Comparison of ENCODE assay signal across 8 cellular contexts in the genomic region with DNA sequence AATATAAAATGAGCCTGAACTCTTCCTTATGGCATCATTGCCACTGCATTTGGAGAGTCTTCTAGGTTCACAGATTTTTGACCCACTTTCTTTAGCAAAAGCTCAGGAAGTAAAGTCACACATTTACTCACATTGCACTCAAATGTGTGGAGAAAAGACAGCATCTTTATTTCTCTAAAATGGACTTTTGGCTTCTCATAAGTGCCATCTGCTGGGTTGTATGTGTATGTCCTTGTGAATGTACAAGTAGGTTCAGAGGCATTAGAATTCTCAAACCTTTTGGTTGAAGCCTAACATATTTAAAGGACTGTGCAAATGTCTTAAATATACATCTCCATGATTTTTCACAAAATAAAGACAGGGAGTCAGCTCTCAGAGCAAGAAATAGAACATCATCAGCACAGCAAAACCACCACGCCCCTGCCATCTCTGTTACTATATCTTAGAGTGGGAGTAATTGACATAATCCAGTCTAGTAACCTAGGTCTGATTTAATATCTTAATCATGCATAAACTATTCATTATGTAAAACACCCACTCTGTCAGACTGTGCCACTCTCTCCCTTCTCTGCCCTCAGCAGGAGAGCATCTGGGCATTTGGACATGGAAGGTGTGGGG. TPM values are rescaled to one million over a fixed set of nuclear protein-coding genes. Genes with fewer than 3 reads are reported as not detected.
DNase-seq lines count a peak whose midpoint lies in the region; ATAC-seq and TF ChIP-seq lines count a peak whose summit lies in the region.

No MANE protein-coding gene starts in this region.

- peaks cover 6% of the 10 kb centered on the region for H3K9me3 Mint-ChIP-seq in mesothelial cell of epicardium

- H3K27me3 Mint-ChIP-seq in mesothelial cell of epicardium (ENCODE audit: low read depth): no peaks in the 10 kb centered on the region

- no peak for DNase-seq in BJ (ENCODE audit: low read depth)
- peak; percentile 55 for DNase-seq in brain microvascular endothelial cell
- DNase-seq in mesothelial cell of epicardium (ENCODE audit: low spot score in 2 of 2, unreplicated experiment in 2 of 2): no peak
- DNase-seq in NCI-H2196 treated with DMSO at 0.1 percent for 48 hours (lab: John Stamatoyannopoulos, UW; ENCODE audit: unreplicated experiment): no peak
- DNase-seq in coronary artery (ENCODE audit: low spot score): no peak

- H3K4me1 Mint-ChIP-seq in mesothelial cell of epicardium: peaks cover 32% of the 10 kb centered on the region

- H3K27me3 ChIP-seq in BJ (ENCODE audit: control insufficient read depth, insufficient read depth, low read length): peaks cover 2% of the 10 kb centered on the region; the same call in 1 of the 2 replicates
- no peaks in the 10 kb centered on the region for H3K27me3 ChIP-seq in brain microvascular endothelial cell (replicated peaks)

- CTCF ChIA-PET in BJ (lab: Yijun Ruan, JAX): interaction anchor here (0.9 to 6.2 kb wide), 8 partner anchors 10 to 145 kb away, joined by 3 to 48 read pairs (median 4); no protein-coding TSS in a partner anchor

- no peak overlapping the region for H3K27ac ChIP-seq in brain microvascular endothelial cell
- H3K27ac ChIP-seq in coronary artery: no peak overlapping the region

- H3K4me3 Mint-ChIP-seq in mesothelial cell of epicardium: no peak overlapping the region

- H3K36me3 Mint-ChIP-seq in mesothelial cell of epicardium: peaks cover 2% of the 10 kb centered on the region

- no peak overlapping the region for H3K4me3 ChIP-seq in BJ (ENCODE audit: low read depth, low read length)
- no peak overlapping the region for H3K4me3 ChIP-seq in brain microvascular endothelial cell (ENCODE audit: low read depth, low read length)
- H3K4me3 ChIP-seq in coronary artery: no peak overlapping the region

- H3K27ac Mint-ChIP-seq in mesothelial cell of epicardium: no peak overlapping the region

- POLR2A ChIA-PET in BJ (lab: Charles Lee): no interaction called here

- no peak for ATAC-seq in activated CD4-positive, CD25-positive, alpha-beta regulatory T cell treated with anti-CD3 and anti-CD28 coated beads, Interleukin-2, amount 50 U/mL, for 24 hours
- ATAC-seq in GM18909 (IDR thresholded peaks at IDR 0.05; ENCODE audit: poor library complexity, unreplicated experiment): no peak

- in situ Hi-C loops in brain microvascular endothelial cell (cut with HindIII; ENCODE audit: low pct_ligation_motif_present, low sequenced_read_pairs): loop anchor here (25.0 kb wide), 1 partner anchor 146 kb away; no protein-coding TSS in a partner anchor

- H3K36me3 ChIP-seq in BJ (ENCODE audit: control insufficient read depth, insufficient read depth, low read length): no peaks in the 10 kb centered on the region
- H3K36me3 ChIP-seq in brain microvascular endothelial cell (replicated peaks): no peaks in the 10 kb centered on the region

- TF ChIP-seq CTCF in BJ (IDR thresholded peaks at IDR 0.05; ENCODE audit: insufficient read depth, low read depth, low read length) (peak; percentile 45), LNCAP (IDR thresholded peaks at IDR 0.05) (peak; percentile 41), brain microvascular endothelial cell (IDR thresholded peaks at IDR 0.05; ENCODE audit: low read depth, low read length, missing control alignments) (peak; percentile 46), mesothelial cell of epicardium (IDR thresholded peaks at IDR 0.05; ENCODE audit: unreplicated experiment) (peak; percentile 40), coronary artery (IDR thresholded peaks at IDR 0.05) (no peak)

RNA-seq across cellular contexts. Expression of a gene that starts 42.2 kb away (rescaled TPM):
- polyA plus RNA-seq in BJ (2011; rRNA removed): 0.27 and 0.36 TPM in 2 replicates
- 0.71 TPM in 1 of 2 replicates, not detected in the other for polyA minus RNA-seq in BJ (2011; rRNA and poly(A)+ RNA removed)
- total RNA-seq in mesothelial cell of epicardium: 27.0 to 28.5 TPM (median 27.7 TPM) in 3 replicates
